ENCODE assay signal across 11 cellular contexts in the genomic region with DNA sequence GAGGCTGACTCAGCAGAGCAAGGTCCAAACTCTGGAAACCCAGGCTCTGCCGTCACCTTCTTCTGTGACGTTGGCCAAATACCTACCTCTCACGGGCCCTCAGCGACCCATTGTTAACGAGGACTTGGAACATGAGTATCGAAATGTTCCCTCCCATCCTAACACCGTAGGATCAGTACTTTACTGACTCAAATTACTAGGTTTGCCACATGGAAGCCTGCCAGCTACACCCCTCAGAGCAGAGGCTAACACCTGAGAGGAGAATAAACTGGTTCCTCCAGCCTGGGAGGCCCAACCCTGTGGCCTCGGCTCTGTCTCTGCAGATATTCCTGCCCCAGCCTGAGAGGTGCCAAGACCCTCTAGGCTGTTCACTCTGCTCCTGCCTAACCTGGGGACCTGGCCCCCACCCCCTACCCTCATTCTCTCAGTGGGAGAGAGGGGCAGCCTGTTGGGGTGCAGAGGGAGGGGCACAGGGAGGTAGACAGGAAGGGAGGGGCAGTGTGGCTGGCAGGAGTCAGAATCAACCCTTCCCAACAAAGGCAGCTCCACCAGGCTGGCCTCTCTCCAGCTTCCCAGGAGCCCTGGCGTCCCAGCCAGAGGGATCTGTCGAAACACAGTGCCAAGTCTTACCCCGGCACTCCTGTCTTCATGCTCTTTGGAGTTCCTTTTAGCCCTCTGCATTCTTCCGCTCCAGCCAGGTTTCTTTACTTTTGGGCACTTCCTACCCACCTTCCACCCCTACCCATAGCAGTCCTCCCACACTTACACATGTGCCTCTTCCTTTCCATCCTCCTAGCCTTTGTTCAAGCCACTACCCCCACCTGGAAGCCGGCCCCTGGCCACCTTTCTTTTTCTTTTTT. TPM values are rescaled to one million over a fixed set of nuclear protein-coding genes. Genes with fewer than 3 reads are reported as not detected.
DNase-seq lines count a peak whose midpoint lies in the region; ATAC-seq and TF ChIP-seq lines count a peak whose summit lies in the region.
"Had no signal": no experiment of that assay in that cellular context is flagged by ENCODE, and none has a peak within 500 bp of the region (broad histone marks: within the 10 kb centered on the region; RNA-seq: fewer than 3 reads in every experiment).

No MANE protein-coding gene starts in this region.

- H3K4me1 ChIP-seq in foreskin keratinocyte = peaks cover 30% of the 10 kb centered on the region

- DNase-seq in HPDE6-E6E7 (ENCODE audit: extremely low spot score) (peak; percentile 84), NCI-H345 (lab: John Stamatoyannopoulos, UW) (peak; percentile 65), foreskin keratinocyte (peak; percentile 85 to 94), retinal pigment epithelial cell (ENCODE audit: low read depth) (peak; percentile 14), NCI-H82 (lab: John Stamatoyannopoulos, UW) (no peak), HK-2 (ENCODE audit: unreplicated experiment) (no peak)
- DNase-seq: naive thymus-derived CD8-positive, alpha-beta T cell; NCI-H524 treated with DMSO at 0.1 percent for 48 hours; stimulated activated CD4-positive, alpha-beta T cell treated with anti-CD3 and anti-CD28 coated beads, Interleukin-1b, Interleukin-23, amount 100 ng/mL, for 48 hours had no signal

- no peak overlapping the region for H3K4me3 ChIP-seq in retinal pigment epithelial cell (ENCODE audit: low read length)

- H3K27ac ChIP-seq in foreskin keratinocyte = peak overlapping the region; percentile 86

- TF ChIP-seq CTCF in foreskin keratinocyte (conservative IDR thresholded peaks at IDR 0.05) = no peak
- no peak for TF ChIP-seq CTCF in retinal pigment epithelial cell (conservative IDR thresholded peaks at IDR 0.05; ENCODE audit: low read depth, low read length)

- peaks cover 4% of the 10 kb centered on the region for H3K27me3 ChIP-seq in foreskin keratinocyte

- ATAC-seq in foreskin keratinocyte = peak; percentile 68
- ATAC-seq in SK-N-SH treated with all-trans-retinoic acid at 6 μM for 48 hours = no peak
- ATAC-seq in GM21786 (IDR thresholded peaks at IDR 0.05; ENCODE audit: unreplicated experiment) = no peak
- ATAC-seq: naive thymus-derived CD8-positive, alpha-beta T cell had no signal

TF ChIP-seq in SK-N-SH treated with all-trans-retinoic acid at 6 μM for 48 hours, 23 proteins besides CTCF, POLR2A, EP300 and RAD21:
- TF ChIP-seq ZFP30 (CRISPR knock-in tag; IDR thresholded peaks at IDR 0.05) (no peak), SNAI2 (CRISPR knock-in tag; IDR thresholded peaks at IDR 0.05) (no peak), ESRRG (CRISPR knock-in tag; IDR thresholded peaks at IDR 0.05) (no peak), ZC3H10 (CRISPR knock-in tag; IDR thresholded peaks at IDR 0.05) (no peak)

RNA-seq across cellular contexts. Expression of gene PITPNM3, which starts 4.2 kb away (rescaled TPM):
- total RNA-seq in foreskin keratinocyte = 6.4 and 7.4 TPM in 2 replicates
- polyA plus RNA-seq in foreskin keratinocyte = 2.4 and 3.3 TPM in 2 replicates
- polyA plus RNA-seq: naive thymus-derived CD8-positive, alpha-beta T cell had no signal

Comparison
In these comparisons a context has a peak if more than half of its experiments do, and no peak if none do; other contexts are left out.
1. DNase-seq: peak in HPDE6-E6E7 (single experiment), NCI-H345 (single experiment), foreskin keratinocyte (2 of 2) and retinal pigment epithelial cell (single experiment); none in NCI-H82 (single experiment) and HK-2 (single experiment).